In genomic region chr12:54596526-54596946, GRCh38 we compare ENCODE assay signal across 8 cellular contexts. TPM values are rescaled to one million over a fixed set of nuclear protein-coding genes. Genes with fewer than 3 reads are reported as not detected.
DNase-seq lines count a peak whose midpoint lies in the region; ATAC-seq and TF ChIP-seq lines count a peak whose summit lies in the region.

No MANE protein-coding gene starts in this region.

- TF ChIP-seq RAD21 in neural cell (conservative IDR thresholded peaks at IDR 0.05) = peak; percentile 70

- ATAC-seq in GM21447 (IDR thresholded peaks at IDR 0.05; ENCODE audit: unreplicated experiment) = peak; percentile 48

- no peaks in the 10 kb centered on the region for H3K36me3 ChIP-seq in NT2/D1 (ENCODE audit: insufficient read depth, insufficient read length, low read length)
- no peaks in the 10 kb centered on the region for H3K36me3 ChIP-seq in neural cell (ENCODE audit: insufficient read depth, low read length)

- no peak overlapping the region for H2AFZ ChIP-seq in neural cell (ENCODE audit: low read depth, low read length)

- no peaks in the 10 kb centered on the region for H3K79me2 ChIP-seq in neural cell (replicated peaks; ENCODE audit: insufficient read depth, low read length)

- no peaks in the 10 kb centered on the region for H3K9me3 ChIP-seq in NT2/D1 (ENCODE audit: insufficient read depth, low read length)
- H3K9me3 ChIP-seq in neural cell (ENCODE audit: low read length) = no peaks in the 10 kb centered on the region

- H3K4me3 ChIP-seq in AG09309 (ENCODE audit: control insufficient read depth, low read depth, low read length) = no peak overlapping the region
- no peak overlapping the region for H3K4me3 ChIP-seq in NT2/D1 (ENCODE audit: insufficient read length, low read depth)
- no peak overlapping the region for H3K4me3 ChIP-seq in fibroblast of mammary gland (ENCODE audit: control insufficient read depth, low read depth, low read length)
- H3K4me3 ChIP-seq in neural cell (ENCODE audit: low read length) = no peak overlapping the region

- TF ChIP-seq CTCF in AG09309 (IDR thresholded peaks at IDR 0.05; ENCODE audit: control insufficient read depth, insufficient read depth, low read depth, low read length, missing control alignments) (peak; percentile 88), fibroblast of mammary gland (conservative IDR thresholded peaks at IDR 0.05; ENCODE audit: control insufficient read depth, insufficient read depth, low read depth, low read length) (peak; percentile 94), neural cell (IDR thresholded peaks at IDR 0.05; ENCODE audit: poor library complexity, severe bottlenecking) (peak; percentile 84)

- no peaks in the 10 kb centered on the region for H4K20me1 ChIP-seq in neural cell (ENCODE audit: insufficient read depth)

- peaks cover 3% of the 10 kb centered on the region for H3K4me1 ChIP-seq in NT2/D1 (ENCODE audit: insufficient read depth, insufficient read length)

- H3K9ac ChIP-seq in NT2/D1 (ENCODE audit: insufficient read length, low read depth) (no peak overlapping the region), neural cell (ENCODE audit: low read length) (no peak overlapping the region)

- H3F3A ChIP-seq in neural cell (ENCODE audit: insufficient read depth, low read length, poor library complexity, severe bottlenecking) = no peaks in the 10 kb centered on the region

- H3K4me2 ChIP-seq in neural cell (ENCODE audit: low read length) = no peak overlapping the region

- TF ChIP-seq EP300 in neural cell (conservative IDR thresholded peaks at IDR 0.05; ENCODE audit: poor library complexity, severe bottlenecking) = no peak

- no peak for DNase-seq in AG09309 (ENCODE audit: low read depth)
- peak; percentile 77 for DNase-seq in NT2/D1 (ENCODE audit: low read depth, low spot score)
- DNase-seq in activated T-cell treated with anti-CD3 and anti-CD28 coated beads, Interleukin-2, amount 50 U/mL, for 1 hour = peak; percentile 65
- DNase-seq in fibroblast of mammary gland (ENCODE audit: low read depth) = peak; percentile 65
- DNase-seq in stromal cell of bone marrow (ENCODE audit: low read depth) = peak; percentile 44
- no peak for DNase-seq in NCI-H128 (lab: John Stamatoyannopoulos, UW; ENCODE audit: unreplicated experiment)

- no peaks in the 10 kb centered on the region for H3K9me2 ChIP-seq in neural cell (ENCODE audit: insufficient read depth, low read length)

- H3K27me3 ChIP-seq in NT2/D1 (ENCODE audit: insufficient read depth, insufficient read length) (peaks cover 12% of the 10 kb centered on the region), neural cell (ENCODE audit: insufficient read depth, low read depth, low read length) (no peaks in the 10 kb centered on the region)

- H3K27ac ChIP-seq in neural cell (ENCODE audit: low read length) = no peak overlapping the region

TF ChIP-seq in neural cell, 6 proteins besides CTCF, POLR2A, EP300 and RAD21:
- TF ChIP-seq SMC3 (conservative IDR thresholded peaks at IDR 0.05; ENCODE audit: poor library complexity) = peak; percentile 76
- no peak for TF ChIP-seq TAF1 (IDR thresholded peaks at IDR 0.05; ENCODE audit: low read depth)
- TF ChIP-seq EZH2 (IDR thresholded peaks at IDR 0.05; ENCODE audit: borderline replicate concordance, insufficient read depth, low read length, poor library complexity, severe bottlenecking) = no peak

RNA-seq across cellular contexts. Expression of gene PPP1R1A, which starts 8.1 kb away (rescaled TPM):
- 28.9 and 29.6 TPM in 2 replicates for polyA plus RNA-seq in neural cell
- polyA minus RNA-seq in neural cell = 15.6 and 17.9 TPM in 2 replicates

RNA-seq across cellular contexts. Expression of gene LACRT, which starts 38.2 kb away (rescaled TPM):
- polyA plus RNA-seq in neural cell = not detected in 2 replicates
- polyA minus RNA-seq in neural cell = not detected in 2 replicates

RNA-seq across cellular contexts. Expression of gene PDE1B, which starts 47.1 kb away (rescaled TPM):
- 9.2 and 14.0 TPM in 2 replicates for polyA plus RNA-seq in neural cell
- polyA minus RNA-seq in neural cell = 6.4 and 8.8 TPM in 2 replicates

RNA-seq across cellular contexts. Expression of gene DCD, which starts 51.6 kb away (rescaled TPM):
- polyA plus RNA-seq in neural cell = not detected in 2 replicates
- polyA minus RNA-seq in neural cell = not detected in 2 replicates

Comparison
In these comparisons a context has a peak if more than half of its experiments do, and no peak if none do; other contexts are left out.
1. DNase-seq: peak in NT2/D1 (single experiment), activated T-cell treated with anti-CD3 and anti-CD28 coated beads, Interleukin-2, amount 50 U/mL, for 1 hour (single experiment), fibroblast of mammary gland (single experiment) and stromal cell of bone marrow (single experiment); none in AG09309 (single experiment) and NCI-H128 (single experiment).
2. Peak in every context shown above with its lines, with median percentiles within 50 percentile points of each other: CTCF ChIP-seq.